In genomic region chr3:152192050-152192449, GRCh38 we compare ENCODE assay signal across 1 cellular context.
TF ChIP-seq lines count a peak whose summit lies in the region.

No MANE protein-coding gene starts in this region.

TF ChIP-seq in GM12878, 131 proteins besides CTCF, POLR2A, EP300 and RAD21 (continued from another document):
- no peak for TF ChIP-seq PRDM15 (CRISPR knock-in tag; IDR thresholded peaks at IDR 0.05)
- TF ChIP-seq STAT1 (conservative IDR thresholded peaks at IDR 0.05): no peak
- TF ChIP-seq HCFC1 (IDR thresholded peaks at IDR 0.05; ENCODE audit: low read length): no peak
- TF ChIP-seq ETV6 (conservative IDR thresholded peaks at IDR 0.05 in 1 of 2, IDR thresholded peaks at IDR 0.05 in 1 of 2; ENCODE audit: borderline replicate concordance in 1 of 2, low read depth in 1 of 2): no peak
- no peak for TF ChIP-seq ATF3 (IDR thresholded peaks at IDR 0.05; ENCODE audit: borderline replicate concordance, extremely low read depth, low read depth, low read length)
- TF ChIP-seq CBX5 (IDR thresholded peaks at IDR 0.05; ENCODE audit: low read depth): no peak
